ENCODE assay signal across 1 cellular context in genomic region chr19:2488405-2488941, GRCh38.
A peak's percentile ranks its signal among the peaks of the same experiment; 100 is the strongest.
TF ChIP-seq lines count a peak whose summit lies in the region.

No MANE protein-coding gene starts in this region.

TF ChIP-seq in H1, 55 proteins besides CTCF, POLR2A, EP300 and RAD21:
- TF ChIP-seq CTBP2 (IDR thresholded peaks at IDR 0.05; ENCODE audit: borderline replicate concordance, insufficient read depth, insufficient read length, low read length) = no peak
- TF ChIP-seq YY1 (IDR thresholded peaks at IDR 0.05; ENCODE audit: low read depth, low read length) = no peak
- 0 out of 2 replicates have a peak, but pooled peaks have one; percentile 16 for TF ChIP-seq RBBP5 (IDR thresholded peaks at IDR 0.05; ENCODE audit: borderline replicate concordance, low read depth, low read length)
- TF ChIP-seq SAP30 (IDR thresholded peaks at IDR 0.05; ENCODE audit: insufficient read depth, insufficient replicate concordance, low read length) = no peak
- TF ChIP-seq ASH2L (IDR thresholded peaks at IDR 0.05; ENCODE audit: low read length) = no peak
- TF ChIP-seq RFX5 (IDR thresholded peaks at IDR 0.05; ENCODE audit: borderline replicate concordance, low read depth, low read length) = no peak
- TF ChIP-seq SP4 (IDR thresholded peaks at IDR 0.05; ENCODE audit: low read length) = no peak
- TF ChIP-seq, protein P1, sequence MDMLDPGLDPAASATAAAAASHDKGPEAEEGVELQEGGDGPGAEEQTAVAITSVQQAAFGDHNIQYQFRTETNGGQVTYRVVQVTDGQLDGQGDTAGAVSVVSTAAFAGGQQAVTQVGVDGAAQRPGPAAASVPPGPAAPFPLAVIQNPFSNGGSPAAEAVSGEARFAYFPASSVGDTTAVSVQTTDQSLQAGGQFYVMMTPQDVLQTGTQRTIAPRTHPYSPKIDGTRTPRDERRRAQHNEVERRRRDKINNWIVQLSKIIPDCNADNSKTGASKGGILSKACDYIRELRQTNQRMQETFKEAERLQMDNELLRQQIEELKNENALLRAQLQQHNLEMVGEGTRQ (IDR thresholded peaks at IDR 0.05; ENCODE audit: low read length) = no peak
- no peak for TF ChIP-seq HDAC2 (IDR thresholded peaks at IDR 0.05; ENCODE audit: borderline replicate concordance in 1 of 2, low read depth in 2 of 2, low read length in 2 of 2)
- TF ChIP-seq CHD1 (IDR thresholded peaks at IDR 0.05; ENCODE audit: low read depth, low read length) = no peak
- no peak for TF ChIP-seq FOSL1 (IDR thresholded peaks at IDR 0.05; ENCODE audit: insufficient read depth, low read depth, low read length)
- TF ChIP-seq ATF3 (IDR thresholded peaks at IDR 0.05; ENCODE audit: insufficient read depth, low read depth, low read length) = no peak
- no peak for TF ChIP-seq CHD2 (IDR thresholded peaks at IDR 0.05; ENCODE audit: low read length)
- peak; percentile 68; the same call in 1 of the 2 replicates for TF ChIP-seq SUZ12 (IDR thresholded peaks at IDR 0.05; ENCODE audit: low read length)
- TF ChIP-seq BACH1 (IDR thresholded peaks at IDR 0.05; ENCODE audit: low read length) = no peak
- no peak for TF ChIP-seq SRF (IDR thresholded peaks at IDR 0.05; ENCODE audit: low read depth, low read length)
- no peak for TF ChIP-seq MAX (IDR thresholded peaks at IDR 0.05)
